In the genomic region with DNA sequence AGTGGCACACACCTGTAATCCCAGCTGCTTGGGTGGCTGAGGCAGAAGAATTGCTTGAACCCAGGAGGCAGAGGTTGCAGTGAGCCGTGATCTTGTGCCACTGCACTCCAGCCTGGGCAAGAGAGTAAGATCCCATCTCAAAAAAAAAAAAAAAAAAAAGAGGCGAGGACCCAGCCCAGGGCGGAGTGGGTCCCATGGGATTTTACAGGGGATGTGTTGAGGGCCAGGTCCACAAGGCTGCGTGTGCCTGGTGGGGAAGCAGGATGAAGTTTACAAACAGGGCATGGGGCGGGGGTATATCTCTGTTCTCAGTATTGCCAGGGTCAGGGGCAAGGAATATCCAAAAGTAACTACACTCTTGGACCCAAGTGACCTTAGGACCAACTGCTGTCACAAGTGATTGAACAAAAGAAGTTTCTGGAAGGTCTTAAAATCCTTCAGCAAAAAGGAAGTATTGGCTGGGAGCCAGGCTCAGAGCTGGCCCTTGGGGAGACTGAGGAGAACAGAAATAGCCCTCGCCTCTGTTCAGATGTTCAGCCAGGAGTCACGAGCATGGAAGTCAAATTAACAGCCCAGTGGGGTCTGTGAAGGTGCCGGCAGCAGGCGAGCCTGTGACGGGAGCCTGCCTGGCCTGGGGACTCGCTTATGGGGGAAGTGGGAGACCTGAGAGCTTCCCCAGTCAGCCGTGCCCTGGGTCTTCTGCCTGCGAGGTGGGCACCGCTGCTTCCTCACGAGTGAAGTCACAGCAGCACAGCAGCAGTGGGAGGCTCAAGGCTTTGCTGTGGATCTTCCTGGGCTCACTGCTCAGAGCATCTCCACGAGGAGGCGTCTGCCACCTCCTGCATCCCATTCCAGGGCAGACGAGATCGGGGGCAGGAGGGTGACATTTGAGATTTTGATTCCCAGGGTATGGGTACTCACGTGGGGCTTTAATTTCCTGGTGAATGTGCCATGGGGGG, we compare ENCODE assay signal across 15 cellular contexts. TPM values are rescaled to one million over a fixed set of nuclear protein-coding genes. Genes with fewer than 3 reads are reported as not detected.
DNase-seq lines count a peak whose midpoint lies in the region; ATAC-seq and TF ChIP-seq lines count a peak whose summit lies in the region.
"Had no signal": no experiment of that assay in that cellular context is flagged by ENCODE, and none has a peak within 500 bp of the region (broad histone marks: within the 10 kb centered on the region; RNA-seq: fewer than 3 reads in every experiment).

No MANE protein-coding gene starts in this region.

- H3K36me3 ChIP-seq in duodenal mucosa (ENCODE audit: control insufficient read depth in 1 of 2, insufficient read depth in 2 of 2, low read length in 2 of 2) = peaks cover 1 to 2% of the 10 kb centered on the region in 2 donors
- no peaks in the 10 kb centered on the region for H3K36me3 ChIP-seq in upper lobe of right lung

- POLR2A ChIA-PET in naive thymus-derived CD8-positive, alpha-beta T cell (lab: Charles Lee) = interaction anchor here (0.5 kb wide), 1 partner anchor 299 kb away, joined by 8 read pairs; no protein-coding TSS in a partner anchor

- no peaks in the 10 kb centered on the region for H3K9me3 Mint-ChIP-seq in activated naive CD4-positive, alpha-beta T cell treated with anti-CD3 and anti-CD28 coated beads, Interleukin-2, amount 50 U/mL, for 24 hours
- no peaks in the 10 kb centered on the region for H3K9me3 Mint-ChIP-seq in naive thymus-derived CD8-positive, alpha-beta T cell

- H3K27me3 ChIP-seq in duodenal mucosa (ENCODE audit: control insufficient read depth in 1 of 2, insufficient read depth in 2 of 2, low read length in 2 of 2) (no peaks in the 10 kb centered on the region), upper lobe of right lung (no peaks in the 10 kb centered on the region)
- H3K27me3 ChIP-seq: left lung had no signal

- no peak overlapping the region for H3K4me3 Mint-ChIP-seq in activated naive CD4-positive, alpha-beta T cell treated with anti-CD3 and anti-CD28 coated beads, Interleukin-2, amount 50 U/mL, for 24 hours
- peak overlapping the region in 2 of 10 donors; percentile 30 to 38 for H3K4me3 Mint-ChIP-seq in naive thymus-derived CD8-positive, alpha-beta T cell
- H3K4me3 Mint-ChIP-seq: activated CD8-positive, alpha-beta T cell treated with anti-CD3 and anti-CD28 coated beads, Interleukin-2, amount 10 ng/mL, durations not matched to agents 7 days and 5 days had no signal

- peaks cover 2% of the 10 kb centered on the region for H3K36me3 Mint-ChIP-seq in activated naive CD4-positive, alpha-beta T cell treated with anti-CD3 and anti-CD28 coated beads, Interleukin-2, amount 50 U/mL, for 24 hours
- peaks cover 0 to 27% (median under 1%) of the 10 kb centered on the region in 3 donors for H3K36me3 Mint-ChIP-seq in naive thymus-derived CD8-positive, alpha-beta T cell

- no peak for DNase-seq in activated naive CD4-positive, alpha-beta T cell treated with anti-CD3 and anti-CD28 coated beads, Interleukin-2, amount 50 U/mL, for 16 hours
- no peak for DNase-seq in naive thymus-derived CD8-positive, alpha-beta T cell
- DNase-seq in upper lobe of right lung = no peak
- no peak for DNase-seq in NCI-H748 treated with DMSO at 0.1 percent for 48 hours (lab: John Stamatoyannopoulos, UW)
- DNase-seq: activated CD8-positive, alpha-beta T cell treated with anti-CD3 and anti-CD28 coated beads, Interleukin-2, amount 10 ng/mL, durations not matched to agents 7 days and 5 days; EL; NCI-H524; SW 1271 had no signal

- no peaks in the 10 kb centered on the region for H3K27me3 Mint-ChIP-seq in activated naive CD4-positive, alpha-beta T cell treated with anti-CD3 and anti-CD28 coated beads, Interleukin-2, amount 50 U/mL, for 24 hours
- no peaks in the 10 kb centered on the region for H3K27me3 Mint-ChIP-seq in naive thymus-derived CD8-positive, alpha-beta T cell

- H3K4me3 ChIP-seq in duodenal mucosa (ENCODE audit: low read depth in 1 of 2, low read length in 2 of 2) = no peak overlapping the region
- no peak overlapping the region for H3K4me3 ChIP-seq in upper lobe of right lung
- H3K4me3 ChIP-seq: left lung had no signal

- no peak for TF ChIP-seq CTCF in upper lobe of right lung (IDR thresholded peaks at IDR 0.05)

- H3K27ac ChIP-seq in duodenal mucosa (ENCODE audit: low read depth, low read length) = peak overlapping the region; percentile 3
- peak overlapping the region; percentile 42 for H3K27ac ChIP-seq in upper lobe of right lung

- no peak overlapping the region for H3K9ac ChIP-seq in duodenal mucosa (ENCODE audit: low read depth in 1 of 2, low read length in 2 of 2)

- peaks cover 57% of the 10 kb centered on the region for H3K4me1 Mint-ChIP-seq in activated naive CD4-positive, alpha-beta T cell treated with anti-CD3 and anti-CD28 coated beads, Interleukin-2, amount 50 U/mL, for 24 hours
- H3K4me1 Mint-ChIP-seq in naive thymus-derived CD8-positive, alpha-beta T cell = peaks cover 24 to 83% (median 71%) of the 10 kb centered on the region in 4 donors

- peak overlapping the region; percentile 35 for H3K27ac Mint-ChIP-seq in activated naive CD4-positive, alpha-beta T cell treated with anti-CD3 and anti-CD28 coated beads, Interleukin-2, amount 50 U/mL, for 24 hours
- peak overlapping the region in 9 of 10 donors; percentile 10 to 87 (median 75) for H3K27ac Mint-ChIP-seq in naive thymus-derived CD8-positive, alpha-beta T cell
- H3K27ac Mint-ChIP-seq: activated CD8-positive, alpha-beta T cell treated with anti-CD3 and anti-CD28 coated beads, Interleukin-2, amount 10 ng/mL, durations not matched to agents 7 days and 5 days had no signal

- ATAC-seq in naive thymus-derived CD8-positive, alpha-beta T cell = no peak
- no peak for ATAC-seq in upper lobe of right lung
- ATAC-seq in GM18858 (IDR thresholded peaks at IDR 0.05; ENCODE audit: unreplicated experiment) = no peak
- ATAC-seq in HG02870 (IDR thresholded peaks at IDR 0.05; ENCODE audit: unreplicated experiment) = no peak
- ATAC-seq: activated CD8-positive, alpha-beta T cell treated with anti-CD3 and anti-CD28 coated beads, Interleukin-2, amount 10 ng/mL, durations not matched to agents 7 days and 5 days; left lung; sciatic nerve had no signal

- H3K4me1 ChIP-seq in duodenal mucosa (ENCODE audit: control insufficient read depth in 1 of 2, insufficient read depth in 2 of 2, low read length in 2 of 2) (peaks cover 19 to 24% of the 10 kb centered on the region in 2 donors), upper lobe of right lung (peaks cover 52% of the 10 kb centered on the region)

- H3K9me3 ChIP-seq in duodenal mucosa (ENCODE audit: control insufficient read depth in 1 of 2, low read length in 2 of 2) (no peaks in the 10 kb centered on the region), upper lobe of right lung (no peaks in the 10 kb centered on the region)
- H3K9me3 ChIP-seq: left lung had no signal

- intact Hi-C loops in upper lobe of right lung (cut with DNase I) = no loop called here

RNA-seq across cellular contexts. Expression of a gene that starts 6.4 kb away (rescaled TPM):
- total RNA-seq in naive thymus-derived CD8-positive, alpha-beta T cell = 100 to 1,000 TPM; 169 to 171 TPM
- polyA plus RNA-seq in naive thymus-derived CD8-positive, alpha-beta T cell = 10 to 100 TPM in 1 of 3 donors, 1 to 10 TPM in 2; 3.3 to 22.3 (median 8.0) TPM
- 137 TPM for total RNA-seq in upper lobe of right lung

RNA-seq across cellular contexts. Expression of a gene that starts 6.7 kb away (rescaled TPM):
- 10 to 100 TPM; 18.3 to 20.4 TPM for total RNA-seq in naive thymus-derived CD8-positive, alpha-beta T cell
- 10 to 100 TPM in 1 of 3 donors, 1 to 10 TPM in 2; 5.3 to 11.9 (median 5.9) TPM for polyA plus RNA-seq in naive thymus-derived CD8-positive, alpha-beta T cell
- total RNA-seq in upper lobe of right lung = 8.1 TPM

RNA-seq across cellular contexts. Expression of a gene that starts 55.3 kb away (rescaled TPM):
- total RNA-seq in naive thymus-derived CD8-positive, alpha-beta T cell = 1 to 10 TPM; 6.4 to 7.5 TPM
- 1 to 10 TPM in 2 of 3 donors, under 1 TPM in 1; 0.89 to 2.1 (median 1.1) TPM for polyA plus RNA-seq in naive thymus-derived CD8-positive, alpha-beta T cell
- 50.9 TPM for total RNA-seq in upper lobe of right lung
- total RNA-seq: M059J had no signal
